ENCODE assay signal across 13 cellular contexts in the genomic region with DNA sequence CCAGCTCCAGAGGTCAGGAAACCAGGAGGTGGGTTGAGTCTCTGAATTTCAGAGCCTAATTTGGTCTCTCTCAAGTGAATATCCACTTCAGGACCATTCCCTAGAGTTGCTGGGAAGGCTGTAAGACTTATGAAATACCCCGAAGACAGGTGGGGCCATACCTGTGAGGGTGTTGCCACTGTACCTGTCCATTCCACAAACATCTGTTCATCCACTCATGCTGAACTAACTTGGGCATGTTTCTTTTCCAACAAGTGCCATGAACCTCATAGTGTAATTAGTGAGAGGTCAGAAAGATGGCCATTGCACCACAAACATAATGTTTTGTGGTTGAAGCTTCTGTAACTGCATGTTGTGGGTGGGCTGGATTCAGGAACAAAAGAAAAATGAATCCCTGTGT. TPM values are rescaled to one million over a fixed set of nuclear protein-coding genes. Genes with fewer than 3 reads are reported as not detected.
DNase-seq lines count a peak whose midpoint lies in the region; ATAC-seq and TF ChIP-seq lines count a peak whose summit lies in the region.
"Had no signal": no experiment of that assay in that cellular context is flagged by ENCODE, and none has a peak within 500 bp of the region (broad histone marks: within the 10 kb centered on the region; RNA-seq: fewer than 3 reads in every experiment).

No MANE protein-coding gene starts in this region.

- no peak for DNase-seq in activated CD8-positive, alpha-beta memory T cell treated with anti-CD3 and anti-CD28 coated beads, Interleukin-2, amount 10 ng/mL, durations not matched to agents 7 days and 5 days
- no peak for DNase-seq in activated CD8-positive, alpha-beta memory T cell treated with anti-CD3 and anti-CD28 coated beads for 24 hours
- DNase-seq in MV-4-11 (lab: John Stamatoyannopoulos, UW): peak; percentile 46
- no peak for DNase-seq in progenitor cell of endocrine pancreas (ENCODE audit: low spot score, unreplicated experiment)
- DNase-seq in glutamatergic neuron: no peak
- no peak for DNase-seq in NCI-H82 (lab: John Stamatoyannopoulos, UW)
- no peak for DNase-seq in NOMO-1 treated with DMSO at 0.1 percent for 48 hours (lab: John Stamatoyannopoulos, UW; ENCODE audit: unreplicated experiment)
- DNase-seq: activated CD8-positive, alpha-beta memory T cell treated with anti-CD3 and anti-CD28 coated beads, Interleukin-2, amount 50 U/mL, for 4 hours; colonic mucosa; EL; right cardiac atrium; stimulated activated CD4-positive, alpha-beta T cell treated with anti-CD3 and anti-CD28 coated beads, Interleukin-2, amount 100 ng/mL, for 48 hours had no signal

- peak overlapping the region; percentile 49 for H3K27ac Mint-ChIP-seq in activated CD8-positive, alpha-beta memory T cell treated with anti-CD3 and anti-CD28 coated beads, Interleukin-2, amount 10 ng/mL, durations not matched to agents 7 days and 5 days
- H3K27ac Mint-ChIP-seq in brain: peak overlapping the region in 4 of 5 experiments; percentile 19 to 90 (median 66)
- H3K27ac Mint-ChIP-seq in progenitor cell of endocrine pancreas: peak overlapping the region; percentile 87
- no peak overlapping the region for H3K27ac Mint-ChIP-seq in glutamatergic neuron (ENCODE audit: unreplicated experiment)

- peaks cover 53% of the 10 kb centered on the region for H3K4me1 Mint-ChIP-seq in activated CD8-positive, alpha-beta memory T cell treated with anti-CD3 and anti-CD28 coated beads, Interleukin-2, amount 10 ng/mL, durations not matched to agents 7 days and 5 days
- H3K4me1 Mint-ChIP-seq in brain (peaks cover 75% of the 10 kb centered on the region), progenitor cell of endocrine pancreas (ENCODE audit: low read depth) (peaks cover 24% of the 10 kb centered on the region), glutamatergic neuron (ENCODE audit: low read depth, unreplicated experiment) (peaks cover 20% of the 10 kb centered on the region)

- no peaks in the 10 kb centered on the region for H3K27me3 Mint-ChIP-seq in activated CD8-positive, alpha-beta memory T cell treated with anti-CD3 and anti-CD28 coated beads, Interleukin-2, amount 10 ng/mL, durations not matched to agents 7 days and 5 days
- H3K27me3 Mint-ChIP-seq in brain: peaks cover 4% of the 10 kb centered on the region
- H3K27me3 Mint-ChIP-seq in progenitor cell of endocrine pancreas: no peaks in the 10 kb centered on the region
- peaks cover 2% of the 10 kb centered on the region for H3K27me3 Mint-ChIP-seq in glutamatergic neuron (ENCODE audit: unreplicated experiment)

- H3K4me3 Mint-ChIP-seq in activated CD8-positive, alpha-beta memory T cell treated with anti-CD3 and anti-CD28 coated beads, Interleukin-2, amount 10 ng/mL, durations not matched to agents 7 days and 5 days: no peak overlapping the region
- H3K4me3 Mint-ChIP-seq in brain (peak overlapping the region in 2 of 5 experiments; percentile 38 to 66), progenitor cell of endocrine pancreas (ENCODE audit: low read depth) (no peak overlapping the region), glutamatergic neuron (ENCODE audit: unreplicated experiment) (no peak overlapping the region)

- peaks cover 29% of the 10 kb centered on the region for H3K36me3 Mint-ChIP-seq in activated CD8-positive, alpha-beta memory T cell treated with anti-CD3 and anti-CD28 coated beads, Interleukin-2, amount 10 ng/mL, durations not matched to agents 7 days and 5 days
- H3K36me3 Mint-ChIP-seq in brain: peaks cover 56% of the 10 kb centered on the region
- peaks cover 17% of the 10 kb centered on the region for H3K36me3 Mint-ChIP-seq in progenitor cell of endocrine pancreas (ENCODE audit: insufficient read depth)
- H3K36me3 Mint-ChIP-seq in glutamatergic neuron (ENCODE audit: unreplicated experiment): no peaks in the 10 kb centered on the region

- no peaks in the 10 kb centered on the region for H3K9me3 Mint-ChIP-seq in activated CD8-positive, alpha-beta memory T cell treated with anti-CD3 and anti-CD28 coated beads, Interleukin-2, amount 10 ng/mL, durations not matched to agents 7 days and 5 days (ENCODE audit: low read depth)
- H3K9me3 Mint-ChIP-seq in brain (no peaks in the 10 kb centered on the region), progenitor cell of endocrine pancreas (ENCODE audit: low read depth) (no peaks in the 10 kb centered on the region), glutamatergic neuron (ENCODE audit: unreplicated experiment) (peaks cover 5% of the 10 kb centered on the region)

- TF ChIP-seq CTCF in brain (conservative IDR thresholded peaks at IDR 0.05) (no peak), progenitor cell of endocrine pancreas (IDR thresholded peaks at IDR 0.05; ENCODE audit: unreplicated experiment) (no peak), glutamatergic neuron (IDR thresholded peaks at IDR 0.05; ENCODE audit: partially characterized antibody, unreplicated experiment) (no peak)

- no peak for ATAC-seq in activated CD8-positive, alpha-beta memory T cell treated with anti-CD3 and anti-CD28 coated beads, Interleukin-2, amount 10 ng/mL, durations not matched to agents 7 days and 5 days

- CTCF ChIA-PET in activated CD8-positive, alpha-beta memory T cell treated with anti-CD3 and anti-CD28 coated beads, Interleukin-2, amount 10 ng/mL, durations not matched to agents 7 days and 5 days (lab: Charles Lee): interaction anchor here (1.1 to 2.3 kb wide), 3 partner anchors 35 to 82 kb away, joined by 3 to 7 read pairs (median 3); no protein-coding TSS in a partner anchor

RNA-seq across cellular contexts. Expression of a gene that starts 7.8 kb away (rescaled TPM):
- 100 to 1,000 TPM; 418 to 431 TPM for total RNA-seq in activated CD8-positive, alpha-beta memory T cell treated with anti-CD3 and anti-CD28 coated beads, Interleukin-2, amount 10 ng/mL, durations not matched to agents 7 days and 5 days
- polyA plus RNA-seq in brain (ENCODE audit: insufficient read depth, low read depth, low replicate concordance): 261 TPM
- total RNA-seq in progenitor cell of endocrine pancreas (761 and 784 TPM in 2 replicates), glutamatergic neuron (ENCODE audit: unreplicated experiment) (536 TPM)

RNA-seq across cellular contexts. Expression of a gene that starts 36.6 kb away (rescaled TPM):
- total RNA-seq in activated CD8-positive, alpha-beta memory T cell treated with anti-CD3 and anti-CD28 coated beads, Interleukin-2, amount 10 ng/mL, durations not matched to agents 7 days and 5 days: 10 to 100 TPM; 83.4 to 86.8 TPM
- polyA plus RNA-seq in brain (ENCODE audit: insufficient read depth, low read depth, low replicate concordance): 143 TPM
- 159 and 164 TPM in 2 replicates for total RNA-seq in progenitor cell of endocrine pancreas
- 129 TPM for total RNA-seq in glutamatergic neuron (ENCODE audit: unreplicated experiment)

RNA-seq across cellular contexts. Expression of a gene that starts 39.3 kb away (rescaled TPM):
- 10 to 100 TPM; 40.1 to 48.8 TPM for total RNA-seq in activated CD8-positive, alpha-beta memory T cell treated with anti-CD3 and anti-CD28 coated beads, Interleukin-2, amount 10 ng/mL, durations not matched to agents 7 days and 5 days
- polyA plus RNA-seq in brain (ENCODE audit: insufficient read depth, low read depth, low replicate concordance): 23.5 TPM
- total RNA-seq in progenitor cell of endocrine pancreas (53.9 and 59.3 TPM in 2 replicates), glutamatergic neuron (ENCODE audit: unreplicated experiment) (35.1 TPM)

RNA-seq across cellular contexts. Expression of a gene that starts 55.9 kb away (rescaled TPM):
- 100 to 1,000 TPM; 267 to 315 TPM for total RNA-seq in activated CD8-positive, alpha-beta memory T cell treated with anti-CD3 and anti-CD28 coated beads, Interleukin-2, amount 10 ng/mL, durations not matched to agents 7 days and 5 days
- 134 TPM for polyA plus RNA-seq in brain (ENCODE audit: insufficient read depth, low read depth, low replicate concordance)
- 124 and 127 TPM in 2 replicates for total RNA-seq in progenitor cell of endocrine pancreas
- total RNA-seq in glutamatergic neuron (ENCODE audit: unreplicated experiment): 227 TPM
